In the genomic region with DNA sequence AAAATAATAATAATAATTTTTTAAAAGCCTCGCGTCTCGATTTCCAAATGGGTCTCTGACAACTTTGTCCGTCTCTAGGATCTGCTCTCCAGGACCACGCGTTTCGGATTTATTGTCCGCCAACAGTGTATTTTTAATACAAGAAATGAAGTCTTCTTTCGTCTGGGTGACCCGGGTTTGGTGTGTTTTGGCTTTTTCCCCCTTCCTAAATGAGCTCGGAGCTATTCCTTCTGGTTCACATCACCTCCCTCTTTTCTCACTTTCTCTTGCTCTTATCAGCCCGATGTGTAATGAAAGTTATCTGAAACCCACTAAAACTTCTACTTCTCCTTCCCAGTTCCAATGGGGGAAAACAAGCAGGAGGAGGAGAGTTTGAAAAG, we compare ENCODE assay signal across 9 cellular contexts.
DNase-seq lines count a peak whose midpoint lies in the region; ATAC-seq and TF ChIP-seq lines count a peak whose summit lies in the region.
"Had no signal": no experiment of that assay in that cellular context is flagged by ENCODE, and none has a peak within 500 bp of the region (broad histone marks: within the 10 kb centered on the region; RNA-seq: fewer than 3 reads in every experiment).

No MANE protein-coding gene starts in this region.

- DNase-seq in DMS53 (lab: John Stamatoyannopoulos, UW) (peak; percentile 30), DMS53 treated with DMSO at 0.1 percent for 48 hours (lab: John Stamatoyannopoulos, UW; ENCODE audit: unreplicated experiment) (no peak), SK-N-SH (no peak), foreskin keratinocyte (peak in 1 of 2 donors; percentile 28), psoas muscle (no peak), anterior cingulate cortex (lab: John Stamatoyannopoulos, UW) (no peak)

- H3K4me2 ChIP-seq in SK-N-SH, result peak overlapping the region; percentile 85

- ATAC-seq in foreskin keratinocyte, result peak; percentile 0
- no peak for ATAC-seq in psoas muscle
- no peak for ATAC-seq in HG02798 (IDR thresholded peaks at IDR 0.05; ENCODE audit: poor library complexity, unreplicated experiment)
- no peak for ATAC-seq in HG02623 (IDR thresholded peaks at IDR 0.05; ENCODE audit: unreplicated experiment)

- H3K9ac ChIP-seq in SK-N-SH, result peak overlapping the region; percentile 36; the same call in 1 of the 2 replicates

- no peak for TF ChIP-seq RAD21 in SK-N-SH (IDR thresholded peaks at IDR 0.05; ENCODE audit: low read length)

- H3K4me3 ChIP-seq in SK-N-SH (ENCODE audit: low read depth in 2 of 2, low read length in 1 of 2) (peak overlapping the region; percentile 42 to 65), psoas muscle (peak overlapping the region; percentile 67)

- H3K9me3 ChIP-seq in SK-N-SH, result no peaks in the 10 kb centered on the region
- H3K9me3 ChIP-seq in psoas muscle, result no peaks in the 10 kb centered on the region

- H3K27ac ChIP-seq in SK-N-SH (ENCODE audit: low read depth in 2 of 2, low read length in 1 of 2), result no peak overlapping the region
- H3K27ac ChIP-seq in foreskin keratinocyte, result peak overlapping the region; percentile 27
- H3K27ac ChIP-seq in psoas muscle, result peak overlapping the region; percentile 62
- H3K27ac ChIP-seq: VCaP had no signal

- TF ChIP-seq EP300 in SK-N-SH (IDR thresholded peaks at IDR 0.05; ENCODE audit: borderline replicate concordance in 1 of 2, low read depth in 1 of 2, low read length in 1 of 2), result no peak

- no peaks in the 10 kb centered on the region for H3F3A ChIP-seq in SK-N-SH (replicated peaks; ENCODE audit: insufficient read depth)

- H4K20me1 ChIP-seq in SK-N-SH (ENCODE audit: insufficient read depth), result no peaks in the 10 kb centered on the region

- intact Hi-C loops in psoas muscle (cut with DNase I), result loop anchor here (5.0 to 10.0 kb wide), 3 partner anchors 515 to 600 kb away; a partner anchor contains a TSS

- no peak for TF ChIP-seq CTCF in SK-N-SH (IDR thresholded peaks at IDR 0.05)
- TF ChIP-seq CTCF in foreskin keratinocyte (conservative IDR thresholded peaks at IDR 0.05), result no peak
- no peak for TF ChIP-seq CTCF in psoas muscle (IDR thresholded peaks at IDR 0.05)

- POLR2A ChIA-PET in SK-N-SH (lab: Yijun Ruan, JAX), result no interaction called here

- H3K4me1 ChIP-seq in SK-N-SH (ENCODE audit: control insufficient read depth in 1 of 2, insufficient read depth in 2 of 2, low read depth in 1 of 2, low read length in 1 of 2) (peaks cover 3 to 21% of the 10 kb centered on the region in 2 experiments; a peak in 2 of 4 replicates), foreskin keratinocyte (no peaks in the 10 kb centered on the region), psoas muscle (peaks cover 6% of the 10 kb centered on the region)

- no peaks in the 10 kb centered on the region for H3K79me2 ChIP-seq in SK-N-SH (ENCODE audit: insufficient read depth)

- peak overlapping the region; percentile 93 for H2AFZ ChIP-seq in SK-N-SH (ENCODE audit: low read depth)

- under 1% methylated on average over 12 of the region's 12 CpGs for WGBS in SK-N-SH (ENCODE audit: low lambda C conversion rate)
- 1 to 4% (median 4%) methylated on average over 12 of the region's 12 CpGs for WGBS in psoas muscle, 3 donors

- H3K36me3 ChIP-seq in SK-N-SH (replicated peaks in 1 of 2; ENCODE audit: control insufficient read depth in 1 of 2, insufficient read depth in 2 of 2, low read length in 1 of 2) (no peaks in the 10 kb centered on the region), psoas muscle (ENCODE audit: insufficient read depth in 1 of 2, low read depth in 1 of 2) (no peaks in the 10 kb centered on the region)

- H3K27me3 ChIP-seq in SK-N-SH (ENCODE audit: insufficient read depth) (peaks cover 33% of the 10 kb centered on the region; the same call in 1 of the 2 replicates), foreskin keratinocyte (peaks cover 53% of the 10 kb centered on the region), psoas muscle (ENCODE audit: insufficient read depth in 3 of 3, low read length in 2 of 3) (peaks cover 10 to 77% (median 12%) of the 10 kb centered on the region in 3 donors)

- H3K9me2 ChIP-seq in SK-N-SH, result no peaks in the 10 kb centered on the region

- CTCF ChIA-PET in SK-N-SH (lab: Yijun Ruan, JAX), result interaction anchor here (0.8 to 10.1 kb wide), 4 partner anchors 14 to 526 kb away, joined by 4 to 322 read pairs (median 14); a partner anchor contains a TSS

TF ChIP-seq in SK-N-SH, 30 proteins besides CTCF, POLR2A, EP300 and RAD21:
- TF ChIP-seq POLR2AphosphoS5 (IDR thresholded peaks at IDR 0.05; ENCODE audit: low read depth, low read length), result no peak
- no peak for TF ChIP-seq MXI1 (IDR thresholded peaks at IDR 0.05; ENCODE audit: low read depth, low read length)
- no peak for TF ChIP-seq NRF1 (IDR thresholded peaks at IDR 0.05; ENCODE audit: low read depth, low read length)
- no peak for TF ChIP-seq FOXJ3 (CRISPR knock-in tag; IDR thresholded peaks at IDR 0.05)
- TF ChIP-seq, protein P1, sequence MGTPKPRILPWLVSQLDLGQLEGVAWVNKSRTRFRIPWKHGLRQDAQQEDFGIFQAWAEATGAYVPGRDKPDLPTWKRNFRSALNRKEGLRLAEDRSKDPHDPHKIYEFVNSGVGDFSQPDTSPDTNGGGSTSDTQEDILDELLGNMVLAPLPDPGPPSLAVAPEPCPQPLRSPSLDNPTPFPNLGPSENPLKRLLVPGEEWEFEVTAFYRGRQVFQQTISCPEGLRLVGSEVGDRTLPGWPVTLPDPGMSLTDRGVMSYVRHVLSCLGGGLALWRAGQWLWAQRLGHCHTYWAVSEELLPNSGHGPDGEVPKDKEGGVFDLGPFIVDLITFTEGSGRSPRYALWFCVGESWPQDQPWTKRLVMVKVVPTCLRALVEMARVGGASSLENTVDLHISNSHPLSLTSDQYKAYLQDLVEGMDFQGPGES (IDR thresholded peaks at IDR 0.05; ENCODE audit: low read depth, low read length), result no peak
- no peak for TF ChIP-seq ELF1 (IDR thresholded peaks at IDR 0.05)
- TF ChIP-seq, protein P2, sequence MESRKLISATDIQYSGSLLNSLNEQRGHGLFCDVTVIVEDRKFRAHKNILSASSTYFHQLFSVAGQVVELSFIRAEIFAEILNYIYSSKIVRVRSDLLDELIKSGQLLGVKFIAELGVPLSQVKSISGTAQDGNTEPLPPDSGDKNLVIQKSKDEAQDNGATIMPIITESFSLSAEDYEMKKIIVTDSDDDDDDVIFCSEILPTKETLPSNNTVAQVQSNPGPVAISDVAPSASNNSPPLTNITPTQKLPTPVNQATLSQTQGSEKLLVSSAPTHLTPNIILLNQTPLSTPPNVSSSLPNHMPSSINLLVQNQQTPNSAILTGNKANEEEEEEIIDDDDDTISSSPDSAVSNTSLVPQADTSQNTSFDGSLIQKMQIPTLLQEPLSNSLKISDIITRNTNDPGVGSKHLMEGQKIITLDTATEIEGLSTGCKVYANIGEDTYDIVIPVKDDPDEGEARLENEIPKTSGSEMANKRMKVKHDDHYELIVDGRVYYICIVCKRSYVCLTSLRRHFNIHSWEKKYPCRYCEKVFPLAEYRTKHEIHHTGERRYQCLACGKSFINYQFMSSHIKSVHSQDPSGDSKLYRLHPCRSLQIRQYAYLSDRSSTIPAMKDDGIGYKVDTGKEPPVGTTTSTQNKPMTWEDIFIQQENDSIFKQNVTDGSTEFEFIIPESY (IDR thresholded peaks at IDR 0.05; ENCODE audit: borderline replicate concordance, low read depth), result no peak
- TF ChIP-seq, protein P3, sequence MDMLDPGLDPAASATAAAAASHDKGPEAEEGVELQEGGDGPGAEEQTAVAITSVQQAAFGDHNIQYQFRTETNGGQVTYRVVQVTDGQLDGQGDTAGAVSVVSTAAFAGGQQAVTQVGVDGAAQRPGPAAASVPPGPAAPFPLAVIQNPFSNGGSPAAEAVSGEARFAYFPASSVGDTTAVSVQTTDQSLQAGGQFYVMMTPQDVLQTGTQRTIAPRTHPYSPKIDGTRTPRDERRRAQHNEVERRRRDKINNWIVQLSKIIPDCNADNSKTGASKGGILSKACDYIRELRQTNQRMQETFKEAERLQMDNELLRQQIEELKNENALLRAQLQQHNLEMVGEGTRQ (IDR thresholded peaks at IDR 0.05; ENCODE audit: borderline replicate concordance, low read depth, low read length), result no peak
- no peak for TF ChIP-seq TEAD4 (IDR thresholded peaks at IDR 0.05; ENCODE audit: borderline replicate concordance, insufficient read depth)
- no peak for TF ChIP-seq MEF2A (IDR thresholded peaks at IDR 0.05; ENCODE audit: borderline replicate concordance, low read depth)

Comparison
In these comparisons a context has a peak if more than half of its experiments do, and no peak if none do; other contexts are left out.
1. H3K27ac ChIP-seq: peak in foreskin keratinocyte (single experiment) and psoas muscle (single experiment); none in SK-N-SH (0 of 2).